In genomic region chr17:47850373-47850691, GRCh38 we compare ENCODE assay signal across 6 cellular contexts. TPM values are rescaled to one million over a fixed set of nuclear protein-coding genes. Genes with fewer than 3 reads are reported as not detected.
DNase-seq lines count a peak whose midpoint lies in the region; ATAC-seq and TF ChIP-seq lines count a peak whose summit lies in the region.

No MANE protein-coding gene starts in this region.

- intact Hi-C loops in MCF 10A (cut with micrococcal nuclease), result no loop called here

- no peak overlapping the region for H3K9ac ChIP-seq in HUES48 (ENCODE audit: low read depth, low read length)

- H3K4me1 Mint-ChIP-seq in MCF 10A (ENCODE audit: insufficient read depth, unreplicated experiment) (peaks cover 15% of the 10 kb centered on the region), nephron (peaks cover 29% of the 10 kb centered on the region)

- H3K27me3 ChIP-seq in HUES48 (ENCODE audit: control insufficient read depth, insufficient read depth, low read length), result peaks cover 94% of the 10 kb centered on the region

- CTCF ChIA-PET in MCF 10A (lab: Yijun Ruan, JAX), result interaction anchor here (0.8 to 18.5 kb wide), 12 partner anchors 9 to 168 kb away, joined by 3 to 523 read pairs (median 6); partner anchors contain the start of genes CDK5RAP3, SCRN2 and SP2

- peak overlapping the region; percentile 44 for H3K27ac ChIP-seq in HUES48 (ENCODE audit: low read depth, low read length)

- ATAC-seq in left lobe of liver, result no peak

- no peaks in the 10 kb centered on the region for H3K36me3 Mint-ChIP-seq in MCF 10A (ENCODE audit: insufficient read depth, unreplicated experiment)
- no peaks in the 10 kb centered on the region for H3K36me3 Mint-ChIP-seq in nephron (ENCODE audit: low read depth)

- H3K4me3 Mint-ChIP-seq in MCF 10A (ENCODE audit: unreplicated experiment) (peak overlapping the region; percentile 82), nephron (peak overlapping the region; percentile 72 to 80 (median 79))

- H3K9me3 ChIP-seq in HUES48 (ENCODE audit: control insufficient read depth, insufficient read depth, low read length), result no peaks in the 10 kb centered on the region

- POLR2A ChIA-PET in MCF 10A (lab: Yijun Ruan, JAX), result interaction anchor here (0.9 to 3.4 kb wide), 8 partner anchors 10 to 200 kb away, joined by 3 to 23 read pairs (median 10); partner anchors contain the start of genes CDK5RAP3, LRRC46, MRPL10 and SCRN2

- H3K4me1 ChIP-seq in HUES48 (ENCODE audit: control insufficient read depth, insufficient read depth, low read length), result peaks cover 18% of the 10 kb centered on the region

- H3K4me3 ChIP-seq in HUES48 (ENCODE audit: low read depth, low read length), result peak overlapping the region; percentile 70

- peak overlapping the region; percentile 78 for H3K27ac Mint-ChIP-seq in MCF 10A (ENCODE audit: low read depth, unreplicated experiment)
- H3K27ac Mint-ChIP-seq in nephron, result no peak overlapping the region

- no peaks in the 10 kb centered on the region for H3K36me3 ChIP-seq in HUES48 (ENCODE audit: control insufficient read depth, insufficient read depth, low read length)

- BruUV-seq in MCF 10A (replicated peaks; lab: Mats Ljungman, UMichigan), result no TSS peak

- TF ChIP-seq CTCF in MCF 10A (IDR thresholded peaks at IDR 0.05; ENCODE audit: unreplicated experiment), result no peak
- no peak for TF ChIP-seq CTCF in nephron (IDR thresholded peaks at IDR 0.05; ENCODE audit: unreplicated experiment in 3 of 3)

- DNase-seq in MCF 10A (ENCODE audit: unreplicated experiment), result no peak
- DNase-seq in left lobe of liver (ENCODE audit: low spot score), result no peak
- no peak for DNase-seq in DMS114 treated with DMSO at 0.1 percent for 48 hours (lab: John Stamatoyannopoulos, UW; ENCODE audit: unreplicated experiment)
- no peak for DNase-seq in pons (ENCODE audit: low spot score)

- no peaks in the 10 kb centered on the region for H3K9me3 Mint-ChIP-seq in MCF 10A (ENCODE audit: unreplicated experiment)
- H3K9me3 Mint-ChIP-seq in nephron, result no peaks in the 10 kb centered on the region

- H3K27me3 Mint-ChIP-seq in MCF 10A (ENCODE audit: insufficient read depth, unreplicated experiment) (peaks cover 36% of the 10 kb centered on the region), nephron (ENCODE audit: low read depth) (peaks cover 99% of the 10 kb centered on the region)

RNA-seq across cellular contexts. Expression of gene SP6, which starts 0.6 kb away (rescaled TPM):
- total RNA-seq in MCF 10A (2022), result 1.2 and 1.5 TPM in 2 replicates
- 0.08 TPM for total RNA-seq in left lobe of liver

RNA-seq across cellular contexts. Expression of gene SCRN2, which starts 9.3 kb away (rescaled TPM):
- total RNA-seq in MCF 10A (2022), result 15.7 and 16.2 TPM in 2 replicates
- 28.4 TPM for total RNA-seq in left lobe of liver

RNA-seq across cellular contexts. Expression of gene LRRC46, which starts 18.9 kb away (rescaled TPM):
- total RNA-seq in MCF 10A (2022) (1.2 and 1.4 TPM in 2 replicates), left lobe of liver (0.40 TPM)

RNA-seq across cellular contexts. Expression of gene MRPL10, which starts 19.0 kb away (rescaled TPM):
- total RNA-seq in MCF 10A (2022), result 43.2 and 49.3 TPM in 2 replicates
- total RNA-seq in left lobe of liver, result 16.4 TPM

RNA-seq across cellular contexts. Expression of gene OSBPL7, which starts 28.7 kb away (rescaled TPM):
- 4.3 and 4.7 TPM in 2 replicates for total RNA-seq in MCF 10A (2022)
- total RNA-seq in left lobe of liver, result 1.0 TPM
